ENCODE assay signal across 8 cellular contexts in genomic region chr11:71449596-71449995, GRCh38. TPM values are rescaled to one million over a fixed set of nuclear protein-coding genes. Genes with fewer than 3 reads are reported as not detected.
DNase-seq lines count a peak whose midpoint lies in the region; ATAC-seq, FAIRE-seq and TF ChIP-seq lines count a peak whose summit lies in the region.

No MANE protein-coding gene starts in this region.

- peak overlapping the region; percentile 84 to 97 (median 89) for H3K27ac Mint-ChIP-seq in CD4-positive, CD25-positive, alpha-beta regulatory T cell
- H3K27ac Mint-ChIP-seq in natural killer cell treated with Interleukin-12 subunit alpha and Interleukin-12 subunit beta and Interleukin-15 and Interleukin-18, amount 100 ng/mL, for 72 hours, result peak overlapping the region; percentile 57 to 72

- H3K9me3 ChIP-seq in CD4-positive, CD25-positive, alpha-beta regulatory T cell (ENCODE audit: control insufficient read depth in 2 of 2, low read length in 2 of 2), result no peaks in the 10 kb centered on the region

- peaks cover 5% of the 10 kb centered on the region for H3K27me3 Mint-ChIP-seq in CD4-positive, CD25-positive, alpha-beta regulatory T cell
- H3K27me3 Mint-ChIP-seq in natural killer cell treated with Interleukin-12 subunit alpha and Interleukin-12 subunit beta and Interleukin-15 and Interleukin-18, amount 100 ng/mL, for 72 hours, result no peaks in the 10 kb centered on the region

- ATAC-seq in CD4-positive, CD25-positive, alpha-beta regulatory T cell (ENCODE audit: low read depth in 2 of 2), result no peak
- no peak for ATAC-seq in natural killer cell treated with Interleukin-12 subunit alpha and Interleukin-12 subunit beta and Interleukin-15 and Interleukin-18, amount 100 ng/mL, for 72 hours
- no peak for ATAC-seq in HG03025 (IDR thresholded peaks at IDR 0.05; ENCODE audit: low FRiP score, unreplicated experiment)

- H3K4me1 ChIP-seq in CD4-positive, CD25-positive, alpha-beta regulatory T cell (ENCODE audit: control insufficient read depth, insufficient read depth, low read length, poor library complexity, severe bottlenecking), result peaks cover 59% of the 10 kb centered on the region

- H3K4me3 Mint-ChIP-seq in CD4-positive, CD25-positive, alpha-beta regulatory T cell, result peak overlapping the region; percentile 85 to 98 (median 92)
- peak overlapping the region; percentile 91 for H3K4me3 Mint-ChIP-seq in natural killer cell treated with Interleukin-12 subunit alpha and Interleukin-12 subunit beta and Interleukin-15 and Interleukin-18, amount 100 ng/mL, for 72 hours

- no peak for DNase-seq in CD4-positive, CD25-positive, alpha-beta regulatory T cell
- DNase-seq in NB4 (ENCODE audit: low read depth) (no peak), coronary artery (ENCODE audit: low spot score) (no peak), hepatic stellate cell (ENCODE audit: low spot score) (no peak), H54 (ENCODE audit: insufficient read length, low spot score) (no peak)
- peak; percentile 18 for DNase-seq in natural killer cell treated with Interleukin-12 subunit alpha and Interleukin-12 subunit beta and Interleukin-15 and Interleukin-18, amount 100 ng/mL, for 72 hours (ENCODE audit: low spot score)
- DNase-seq in activated CD8-positive, alpha-beta memory T cell treated with anti-CD3 and anti-CD28 coated beads, Interleukin-2, amount 50 U/mL, for 48 hours, result no peak

- peaks cover 16 to 59% (median 47%) of the 10 kb centered on the region in 4 donors for H3K4me1 Mint-ChIP-seq in CD4-positive, CD25-positive, alpha-beta regulatory T cell
- H3K4me1 Mint-ChIP-seq in natural killer cell treated with Interleukin-12 subunit alpha and Interleukin-12 subunit beta and Interleukin-15 and Interleukin-18, amount 100 ng/mL, for 72 hours (ENCODE audit: low read depth in 2 of 2), result peaks cover 38 to 54% of the 10 kb centered on the region in 2 donors

- no peaks in the 10 kb centered on the region for H3K27me3 ChIP-seq in CD4-positive, CD25-positive, alpha-beta regulatory T cell (ENCODE audit: control insufficient read depth, insufficient read depth, low read length)

- peak overlapping the region; percentile 83 for H3K27ac ChIP-seq in CD4-positive, CD25-positive, alpha-beta regulatory T cell (ENCODE audit: insufficient read depth, low read length, poor library complexity, severe bottlenecking)
- H3K27ac ChIP-seq in coronary artery, result peak overlapping the region; percentile 73 to 89

- H3K36me3 ChIP-seq in CD4-positive, CD25-positive, alpha-beta regulatory T cell (ENCODE audit: control insufficient read depth, insufficient read depth, low read length), result no peaks in the 10 kb centered on the region

- peaks cover 0 to 7% (median 0%) of the 10 kb centered on the region in 7 donors for H3K9me3 Mint-ChIP-seq in CD4-positive, CD25-positive, alpha-beta regulatory T cell
- no peaks in the 10 kb centered on the region for H3K9me3 Mint-ChIP-seq in natural killer cell treated with Interleukin-12 subunit alpha and Interleukin-12 subunit beta and Interleukin-15 and Interleukin-18, amount 100 ng/mL, for 72 hours

- TF ChIP-seq CTCF in NB4 (IDR thresholded peaks at IDR 0.05; ENCODE audit: low read depth, low read length) (no peak), coronary artery (IDR thresholded peaks at IDR 0.05) (no peak)

- FAIRE-seq in H54 (lab: Jason Lieb, UNC), result no peak

- TF ChIP-seq POLR2A in NB4 (IDR thresholded peaks at IDR 0.05; ENCODE audit: extremely low read depth, insufficient read length) (no peak), H54 (IDR thresholded peaks at IDR 0.05; ENCODE audit: low read depth, low read length) (no peak)

- peak overlapping the region; percentile 82 for H3K4me3 ChIP-seq in CD4-positive, CD25-positive, alpha-beta regulatory T cell (ENCODE audit: low read depth, low read length)
- H3K4me3 ChIP-seq in NB4 (ENCODE audit: low read depth, low read length), result peak overlapping the region; percentile 85
- peak overlapping the region; percentile 82 for H3K4me3 ChIP-seq in coronary artery

- H3K36me3 Mint-ChIP-seq in CD4-positive, CD25-positive, alpha-beta regulatory T cell, result peaks cover 14% of the 10 kb centered on the region
- H3K36me3 Mint-ChIP-seq in natural killer cell treated with Interleukin-12 subunit alpha and Interleukin-12 subunit beta and Interleukin-15 and Interleukin-18, amount 100 ng/mL, for 72 hours, result peaks cover 13% of the 10 kb centered on the region

RNA-seq across cellular contexts. Expression of gene DHCR7, which starts 1.4 kb away (rescaled TPM):
- total RNA-seq in CD4-positive, CD25-positive, alpha-beta regulatory T cell, result 21.1 TPM
- 10 to 100 TPM; 11.2 to 17.2 (median 14.7) TPM for polyA plus RNA-seq in CD4-positive, CD25-positive, alpha-beta regulatory T cell
- 100 to 1,000 TPM in 1 of 2 donors, 10 to 100 TPM in 1; 75.8 to 104 TPM for total RNA-seq in natural killer cell treated with Interleukin-12 subunit alpha and Interleukin-12 subunit beta and Interleukin-15 and Interleukin-18, amount 100 ng/mL, for 72 hours

RNA-seq across cellular contexts. Expression of gene NADSYN1, which starts 3.4 kb away (rescaled TPM):
- 151 TPM for total RNA-seq in CD4-positive, CD25-positive, alpha-beta regulatory T cell
- 10 to 100 TPM; 35.1 to 43.1 (median 41.2) TPM for polyA plus RNA-seq in CD4-positive, CD25-positive, alpha-beta regulatory T cell
- total RNA-seq in natural killer cell treated with Interleukin-12 subunit alpha and Interleukin-12 subunit beta and Interleukin-15 and Interleukin-18, amount 100 ng/mL, for 72 hours, result 100 to 1,000 TPM; 117 to 129 TPM
